21 cellular contexts compared by ENCODE assay signal in genomic region chr1:199204231-199204630, GRCh38.
"Had no signal": no experiment of that assay in that cellular context is flagged by ENCODE, and none has a peak within 500 bp of the region (broad histone marks: within the 10 kb centered on the region; RNA-seq: fewer than 3 reads in every experiment).

No MANE protein-coding gene starts in this region.

- ATAC-seq: effector memory CD8-positive, alpha-beta T cell; natural killer cell; right cardiac atrium; upper lobe of right lung had no signal

- DNase-seq: activated CD4-positive, alpha-beta memory T cell treated with anti-CD3 and anti-CD28 coated beads, Interleukin-2, amount 10 ng/mL, durations not matched to agents 7 days and 5 days; activated CD4-positive, alpha-beta T cell treated with anti-CD3 and anti-CD28 coated beads for 1 hour; activated CD4-positive, alpha-beta T cell treated with anti-CD3 and anti-CD28 coated beads, Interleukin-2, amount 10 ng/mL, durations not matched to agents 7 days and 5 days; activated CD8-positive, alpha-beta memory T cell treated with anti-CD3 and anti-CD28 coated beads, Interleukin-2, amount 50 U/mL, for 48 hours; activated gamma-delta T cell; activated naive CD4-positive, alpha-beta T cell treated with anti-CD3 and anti-CD28 coated beads, Interleukin-2, amount 10 ng/mL, durations not matched to agents 7 days and 5 days; activated naive CD8-positive, alpha-beta T cell treated with anti-CD3 and anti-CD28 coated beads, Interleukin-2, amount 10 ng/mL, durations not matched to agents 7 days and 5 days; activated T-cell treated with anti-CD3 and anti-CD28 coated beads, Interleukin-2, amount 50 U/mL, for 24 hours; cerebellar nuclear complex; colonic mucosa; effector memory CD8-positive, alpha-beta T cell; foreskin fibroblast; heart right ventricle; natural killer cell; right cardiac atrium; stimulated activated CD4-positive, alpha-beta T cell treated with anti-CD3 and anti-CD28 coated beads, Interleukin-15, amount 100 ng/mL, for 24 hours; stimulated activated naive CD4-positive, alpha-beta T cell; T1000; tibial artery; upper lobe of right lung; WERI-Rb-1 had no signal
